ENCODE assay signal across 1 cellular context in the genomic region with DNA sequence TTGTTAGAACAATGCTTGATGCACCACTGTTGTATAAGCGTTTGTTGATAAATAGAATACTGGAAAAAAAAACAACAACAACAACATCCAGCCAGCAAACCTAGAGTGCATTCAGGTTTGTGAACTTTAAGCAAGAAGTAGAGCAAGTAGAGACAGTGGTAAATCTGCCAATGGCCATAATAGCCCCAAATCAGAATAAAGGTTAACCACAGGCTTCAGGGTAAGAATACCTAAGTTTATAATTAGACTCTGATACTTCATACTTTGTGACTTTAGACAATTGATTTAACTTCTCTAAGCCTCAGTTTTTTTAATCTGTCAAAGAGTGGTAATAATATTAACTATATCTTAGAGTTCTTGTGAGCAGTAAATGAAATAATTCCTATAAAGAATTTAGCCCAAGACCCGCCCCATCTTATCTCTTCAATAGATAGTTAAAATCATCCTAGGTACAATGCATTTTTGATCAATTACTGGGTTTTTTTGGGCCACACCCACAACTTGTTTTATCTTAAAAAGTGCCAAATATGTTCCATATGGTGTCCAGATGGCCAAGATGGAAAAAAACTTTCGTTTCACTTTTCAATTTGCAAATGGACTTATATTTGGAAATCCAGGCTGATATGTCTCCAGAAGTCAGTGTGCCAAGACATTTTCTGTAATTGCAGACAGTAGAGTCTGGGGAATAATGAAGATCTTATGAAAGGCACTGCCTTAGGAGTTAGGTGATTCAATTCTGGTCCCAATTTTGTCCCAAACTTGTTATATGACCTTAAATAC.
TF ChIP-seq lines count a peak whose summit lies in the region.

No MANE protein-coding gene starts in this region.

TF ChIP-seq in SK-N-SH treated with all-trans-retinoic acid at 6 μM for 48 hours, 23 proteins besides CTCF, POLR2A, EP300 and RAD21 (continued from another document):
- TF ChIP-seq, protein P1, sequence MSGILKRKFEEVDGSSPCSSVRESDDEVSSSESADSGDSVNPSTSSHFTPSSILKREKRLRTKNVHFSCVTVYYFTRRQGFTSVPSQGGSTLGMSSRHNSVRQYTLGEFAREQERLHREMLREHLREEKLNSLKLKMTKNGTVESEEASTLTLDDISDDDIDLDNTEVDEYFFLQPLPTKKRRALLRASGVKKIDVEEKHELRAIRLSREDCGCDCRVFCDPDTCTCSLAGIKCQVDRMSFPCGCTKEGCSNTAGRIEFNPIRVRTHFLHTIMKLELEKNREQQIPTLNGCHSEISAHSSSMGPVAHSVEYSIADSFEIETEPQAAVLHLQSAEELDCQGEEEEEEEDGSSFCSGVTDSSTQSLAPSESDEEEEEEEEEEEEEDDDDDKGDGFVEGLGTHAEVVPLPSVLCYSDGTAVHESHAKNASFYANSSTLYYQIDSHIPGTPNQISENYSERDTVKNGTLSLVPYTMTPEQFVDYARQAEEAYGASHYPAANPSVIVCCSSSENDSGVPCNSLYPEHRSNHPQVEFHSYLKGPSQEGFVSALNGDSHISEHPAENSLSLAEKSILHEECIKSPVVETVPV (CRISPR knock-in tag; IDR thresholded peaks at IDR 0.05): no peak
- no peak for TF ChIP-seq ZFP30 (CRISPR knock-in tag; IDR thresholded peaks at IDR 0.05)
- no peak for TF ChIP-seq ZNF70 (CRISPR knock-in tag; IDR thresholded peaks at IDR 0.05)
